8 cellular contexts compared by ENCODE assay signal in the genomic region with DNA sequence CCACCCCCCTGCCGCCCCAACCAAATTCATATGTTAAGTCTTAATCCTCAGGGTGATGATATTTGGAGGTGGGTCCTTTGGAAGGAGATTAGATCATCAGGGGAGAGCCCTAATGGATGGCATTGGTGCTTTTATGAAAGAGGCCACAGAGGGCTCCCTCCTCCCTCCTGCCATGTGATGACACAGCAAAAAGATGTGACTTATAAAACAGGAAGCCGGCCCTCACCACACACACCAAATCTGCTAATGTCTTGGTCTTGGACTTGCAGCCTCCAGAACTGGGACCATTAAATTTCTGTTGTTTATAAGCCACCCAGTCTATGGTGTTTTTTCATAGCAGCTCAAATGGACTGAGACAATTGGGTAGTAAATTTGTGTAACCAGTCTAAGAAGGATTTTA.
DNase-seq lines count a peak whose midpoint lies in the region; ATAC-seq, FAIRE-seq and TF ChIP-seq lines count a peak whose summit lies in the region.

No MANE protein-coding gene starts in this region.

- no peaks in the 10 kb centered on the region for H3K27me3 ChIP-seq in RWPE2 (ENCODE audit: insufficient read depth, poor library complexity, severe bottlenecking)
- no peaks in the 10 kb centered on the region for H3K27me3 ChIP-seq in hepatocyte

- H4K20me1 ChIP-seq in hepatocyte (ENCODE audit: insufficient read depth, poor library complexity, severe bottlenecking) = no peaks in the 10 kb centered on the region

- H3K79me2 ChIP-seq in hepatocyte = no peaks in the 10 kb centered on the region

- H3K4me3 ChIP-seq in RWPE2 (ENCODE audit: severe bottlenecking) (no peak overlapping the region), hepatocyte (no peak overlapping the region)

- DNase-seq in ELF-1 (ENCODE audit: low read depth, low spot score) (peak; percentile 18), RWPE2 (ENCODE audit: low spot score) (no peak), hepatocyte (ENCODE audit: low spot score) (peak; percentile 8), D721Med (ENCODE audit: insufficient read length, low spot score) (no peak), NCI-H1436 (lab: John Stamatoyannopoulos, UW) (no peak), NCI-H2107 (lab: John Stamatoyannopoulos, UW) (no peak)

- H3K9me2 ChIP-seq in hepatocyte (replicated peaks; ENCODE audit: insufficient read depth) = no peaks in the 10 kb centered on the region

- WGBS in hepatocyte (ENCODE audit: low lambda C conversion rate, missing lambda C conversion rate) = 73% methylated on average over 2 of the region's 2 CpGs

- no peak overlapping the region for H3K4me2 ChIP-seq in hepatocyte

- H3K27ac ChIP-seq in RWPE2 (ENCODE audit: poor library complexity, severe bottlenecking) = no peak overlapping the region
- H3K27ac ChIP-seq in hepatocyte = no peak overlapping the region

- TF ChIP-seq CTCF in RWPE2 (IDR thresholded peaks at IDR 0.05; ENCODE audit: poor library complexity, severe bottlenecking) (peak; percentile 12), hepatocyte (IDR thresholded peaks at IDR 0.05; ENCODE audit: poor library complexity) (no peak), D721Med (IDR thresholded peaks at IDR 0.05; ENCODE audit: insufficient read depth, missing control alignments) (no peak)

- H3K4me1 ChIP-seq in RWPE2 (ENCODE audit: insufficient read depth, poor library complexity, severe bottlenecking) (no peaks in the 10 kb centered on the region), hepatocyte (ENCODE audit: insufficient read depth) (no peaks in the 10 kb centered on the region)

- H2AFZ ChIP-seq in hepatocyte = no peak overlapping the region

- H3K36me3 ChIP-seq in RWPE2 (ENCODE audit: low read depth) (no peaks in the 10 kb centered on the region), hepatocyte (replicated peaks; ENCODE audit: insufficient read depth, low read depth) (no peaks in the 10 kb centered on the region)

- FAIRE-seq in D721Med (lab: Jason Lieb, UNC) = no peak

- H3K9me3 ChIP-seq in RWPE2 (ENCODE audit: severe bottlenecking) (no peaks in the 10 kb centered on the region), hepatocyte (ENCODE audit: low read depth) (no peaks in the 10 kb centered on the region)

- ATAC-seq in HG03159 (IDR thresholded peaks at IDR 0.05; ENCODE audit: unreplicated experiment) (peak; percentile 45), RWPE2 (ENCODE audit: low read depth) (0 out of 3 replicates have a peak, but pooled peaks have one; percentile 36), GM19463 (IDR thresholded peaks at IDR 0.05; ENCODE audit: unreplicated experiment) (no peak)

Comparison
In these comparisons a context has a peak if more than half of its experiments do, and no peak if none do; other contexts are left out.
1. DNase-seq: peak in ELF-1 (single experiment) and hepatocyte (single experiment); none in RWPE2 (single experiment), D721Med (single experiment), NCI-H1436 (single experiment) and NCI-H2107 (single experiment).